18 cellular contexts compared by ENCODE assay signal in genomic region chr20:45752747-45753146, GRCh38. TPM values are rescaled to one million over a fixed set of nuclear protein-coding genes. Genes with fewer than 3 reads are reported as not detected.
A peak's percentile ranks its signal among the peaks of the same experiment; 100 is the strongest.
DNase-seq lines count a peak whose midpoint lies in the region; ATAC-seq and TF ChIP-seq lines count a peak whose summit lies in the region.
"Had no signal": no experiment of that assay in that cellular context is flagged by ENCODE, and none has a peak within 500 bp of the region (broad histone marks: within the 10 kb centered on the region; RNA-seq: fewer than 3 reads in every experiment).

No MANE protein-coding gene starts in this region.

- intact Hi-C loops in right cardiac atrium (cut with DNase I), result loop anchor here in 1 of 4 donors (10.0 kb wide), 1 partner anchor 208 kb away; the partner anchor contains the start of gene EPPIN

- TF ChIP-seq CTCF in RWPE2 (IDR thresholded peaks at IDR 0.05; ENCODE audit: poor library complexity, severe bottlenecking), result no peak
- TF ChIP-seq CTCF in fibroblast of villous mesenchyme (IDR thresholded peaks at IDR 0.05; ENCODE audit: insufficient read depth, low read depth, low read length), result no peak

- ATAC-seq in RWPE2 (ENCODE audit: low read depth) (peak; percentile 35; the same call in 1 of the 3 replicates), right cardiac atrium (no peak)
- ATAC-seq: foreskin keratinocyte, mucosa of descending colon had no signal

- H3K9me3 ChIP-seq in RWPE2 (ENCODE audit: severe bottlenecking) (no peaks in the 10 kb centered on the region), right cardiac atrium (ENCODE audit: control insufficient read depth, low read length) (no peaks in the 10 kb centered on the region)
- H3K9me3 ChIP-seq: mucosa of descending colon had no signal

- H3K36me3 ChIP-seq in RWPE2 (ENCODE audit: low read depth), result no peaks in the 10 kb centered on the region
- H3K36me3 ChIP-seq: ovary had no signal

- H3K27me3 ChIP-seq in RWPE2 (ENCODE audit: insufficient read depth, poor library complexity, severe bottlenecking) (peaks cover 26% of the 10 kb centered on the region), right cardiac atrium (ENCODE audit: control insufficient read depth, insufficient read depth) (no peaks in the 10 kb centered on the region)
- H3K27me3 ChIP-seq: ovary had no signal

- H3K4me3 ChIP-seq in RWPE2 (ENCODE audit: severe bottlenecking) (no peak overlapping the region), fibroblast of villous mesenchyme (ENCODE audit: low read depth, low read length) (no peak overlapping the region), right cardiac atrium (ENCODE audit: low read length) (no peak overlapping the region)
- H3K4me3 ChIP-seq: mucosa of descending colon, ovary, skin epidermis had no signal

- H3K27ac ChIP-seq in RWPE2 (ENCODE audit: poor library complexity, severe bottlenecking) (no peak overlapping the region), right cardiac atrium (ENCODE audit: low read length) (no peak overlapping the region), caudate nucleus (ENCODE audit: low read depth, low read length) (no peak overlapping the region)
- H3K27ac ChIP-seq: foreskin keratinocyte, ovary, skin epidermis had no signal

- WGBS in right cardiac atrium, result 90% methylated on average over 3 of the region's 3 CpGs

- peak; percentile 9 to 28 for DNase-seq in activated CD4-positive, alpha-beta T cell treated with anti-CD3 and anti-CD28 coated beads, Interleukin-2, amount 50 U/mL, for 48 hours
- no peak for DNase-seq in activated CD4-positive, alpha-beta T cell treated with anti-CD3 and anti-CD28 coated beads, Interleukin-2, amount 50 U/mL, for 1 hour
- DNase-seq in ELR (ENCODE audit: low read depth), result peak; percentile 23
- DNase-seq in RWPE2 (ENCODE audit: low spot score), result no peak
- DNase-seq in fibroblast of villous mesenchyme (ENCODE audit: low read depth), result peak; percentile 4
- DNase-seq in right cardiac atrium, result no peak
- no peak for DNase-seq in HPDE6-E6E7 (ENCODE audit: extremely low spot score)
- DNase-seq in caudate nucleus (lab: John Stamatoyannopoulos, UW), result no peak
- DNase-seq: ACHN, anterior cingulate cortex, foreskin keratinocyte, KG1, mucosa of descending colon, NCI-H1105, NCI-H748 treated with DMSO at 0.1 percent for 48 hours, ovary had no signal

- H3K4me1 ChIP-seq in RWPE2 (ENCODE audit: insufficient read depth, poor library complexity, severe bottlenecking), result no peaks in the 10 kb centered on the region
- H3K4me1 ChIP-seq in right cardiac atrium (ENCODE audit: control insufficient read depth, insufficient read depth, low read length), result no peaks in the 10 kb centered on the region
- H3K4me1 ChIP-seq: foreskin keratinocyte had no signal

RNA-seq across cellular contexts. Expression of gene SPINT4, which starts 30.6 kb away (rescaled TPM):
- not detected in 2 replicates for total RNA-seq in fibroblast of villous mesenchyme
- total RNA-seq in right cardiac atrium, result not detected
- polyA plus RNA-seq in right cardiac atrium, result not detected
- total RNA-seq: CD4-positive, CD25-positive, alpha-beta regulatory T cell; foreskin keratinocyte; mucosa of descending colon; ovary had no signal
- polyA plus RNA-seq: CD4-positive, CD25-positive, alpha-beta regulatory T cell; foreskin keratinocyte; ovary had no signal

RNA-seq across cellular contexts. Expression of gene WFDC3, which starts 38.9 kb away (rescaled TPM):
- total RNA-seq in fibroblast of villous mesenchyme (0.43 TPM in 1 of 2 replicates, not detected in the other), right cardiac atrium (1 to 10 TPM in 1 of 4 donors, under 1 TPM in 1, not detected in 2; 0.57 to 1.4 TPM)
- polyA plus RNA-seq in right cardiac atrium, result 1.2 TPM
- total RNA-seq: CD4-positive, CD25-positive, alpha-beta regulatory T cell had no signal
- polyA plus RNA-seq: CD4-positive, CD25-positive, alpha-beta regulatory T cell had no signal

RNA-seq across cellular contexts. Expression of gene DNTTIP1, which starts 39.0 kb away (rescaled TPM):
- total RNA-seq in fibroblast of villous mesenchyme (9.5 and 12.6 TPM in 2 replicates), right cardiac atrium (10 to 100 TPM; 15.3 to 20.4 (median 17.5) TPM)
- 23.6 TPM for polyA plus RNA-seq in right cardiac atrium

RNA-seq across cellular contexts. Expression of gene WFDC10B, which starts 47.9 kb away (rescaled TPM):
- total RNA-seq in fibroblast of villous mesenchyme (not detected in 2 replicates), right cardiac atrium (not detected)
- polyA plus RNA-seq in right cardiac atrium, result not detected
- total RNA-seq: CD4-positive, CD25-positive, alpha-beta regulatory T cell; foreskin keratinocyte; ovary had no signal
- polyA plus RNA-seq: CD4-positive, CD25-positive, alpha-beta regulatory T cell; foreskin keratinocyte had no signal

RNA-seq across cellular contexts. Expression of gene WFDC13, which starts 50.9 kb away (rescaled TPM):
- total RNA-seq in fibroblast of villous mesenchyme, result not detected in 2 replicates
- not detected for total RNA-seq in right cardiac atrium
- not detected for polyA plus RNA-seq in right cardiac atrium
- total RNA-seq: CD4-positive, CD25-positive, alpha-beta regulatory T cell; foreskin keratinocyte; mucosa of descending colon; ovary had no signal
- polyA plus RNA-seq: CD4-positive, CD25-positive, alpha-beta regulatory T cell; foreskin keratinocyte; ovary had no signal

Comparison
In these comparisons a context has a peak if more than half of its experiments do, and no peak if none do; other contexts are left out.
1. DNase-seq: peak in activated CD4-positive, alpha-beta T cell treated with anti-CD3 and anti-CD28 coated beads, Interleukin-2, amount 50 U/mL, for 48 hours (2 of 2), ELR (single experiment) and fibroblast of villous mesenchyme (single experiment); none in activated CD4-positive, alpha-beta T cell treated with anti-CD3 and anti-CD28 coated beads, Interleukin-2, amount 50 U/mL, for 1 hour (single experiment), RWPE2 (single experiment), right cardiac atrium (0 of 3), HPDE6-E6E7 (single experiment) and caudate nucleus (0 of 61).